In genomic region chr12:31737763-31738162, GRCh38 we compare ENCODE assay signal across 22 cellular contexts. TPM values are rescaled to one million over a fixed set of nuclear protein-coding genes. Genes with fewer than 3 reads are reported as not detected.
DNase-seq lines count a peak whose midpoint lies in the region; ATAC-seq lines count a peak whose summit lies in the region.
"Had no signal": no experiment of that assay in that cellular context is flagged by ENCODE, and none has a peak within 500 bp of the region (broad histone marks: within the 10 kb centered on the region; RNA-seq: fewer than 3 reads in every experiment).

No MANE protein-coding gene starts in this region.

- no peak overlapping the region for H3K23ac ChIP-seq in neuronal stem cell (ENCODE audit: low read depth, low read length, poor library complexity)

- H3K4ac ChIP-seq in neuronal stem cell (ENCODE audit: low read length) = no peak overlapping the region

- no peak overlapping the region for H2BK5ac ChIP-seq in neuronal stem cell (ENCODE audit: low read length)

- H2BK12ac ChIP-seq in neuronal stem cell (ENCODE audit: low read length) = peak overlapping the region; percentile 46

- peaks cover 66% of the 10 kb centered on the region for H3K4me1 ChIP-seq in CD4-positive, alpha-beta memory T cell (ENCODE audit: insufficient read depth, low read length)
- H3K4me1 ChIP-seq in neuronal stem cell (ENCODE audit: control insufficient read depth in 2 of 2, insufficient read depth in 1 of 2, low read depth in 1 of 2, low read length in 2 of 2) = no peaks in the 10 kb centered on the region
- H3K4me1 ChIP-seq: prostate gland had no signal

- H2AK5ac ChIP-seq in neuronal stem cell (ENCODE audit: low read depth, low read length) = no peak overlapping the region

- no peak overlapping the region for H3K4me3 Mint-ChIP-seq in activated CD4-positive, alpha-beta T cell treated with anti-CD3 and anti-CD28 coated beads for 36 hours
- H3K4me3 Mint-ChIP-seq in CD4-positive, alpha-beta memory T cell = no peak overlapping the region
- H3K4me3 Mint-ChIP-seq in activated T-helper 17 cell treated with anti-CD3 and anti-CD28 coated beads, Interleukin-2, amount 50 U/mL, for 72 hours = peak overlapping the region; percentile 57
- H3K4me3 Mint-ChIP-seq: neural crest cell had no signal

- DNase-seq in activated CD4-positive, alpha-beta T cell treated with anti-CD3 and anti-CD28 coated beads for 36 hours = peak; percentile 41
- no peak for DNase-seq in activated CD4-positive, alpha-beta T cell treated with anti-CD3 and anti-CD28 coated beads for 4 hours
- DNase-seq in CD4-positive, alpha-beta memory T cell = no peak
- DNase-seq in neuronal stem cell (ENCODE audit: low spot score) = no peak
- no peak for DNase-seq in NOMO-1 treated with DMSO at 0.1 percent for 48 hours (lab: John Stamatoyannopoulos, UW; ENCODE audit: unreplicated experiment)
- no peak for DNase-seq in UCSD-AML1 (lab: John Stamatoyannopoulos, UW; ENCODE audit: unreplicated experiment)
- no peak for DNase-seq in SHP77 treated with DMSO at 0.1 percent for 48 hours (lab: John Stamatoyannopoulos, UW)
- DNase-seq: 8988T, AML-193, anterior cingulate cortex, COR-L47, cortex of kidney, DMS79, mucosa of descending colon, NCI-H1694, PC-3, T-helper 1 cell had no signal

- no peak overlapping the region for H2AFZ ChIP-seq in neuronal stem cell (ENCODE audit: low read length)

- H3K9me3 Mint-ChIP-seq in activated CD4-positive, alpha-beta T cell treated with anti-CD3 and anti-CD28 coated beads for 36 hours (ENCODE audit: low read depth) = no peaks in the 10 kb centered on the region
- peaks cover 0 to 3% (median 0%) of the 10 kb centered on the region in 8 donors for H3K9me3 Mint-ChIP-seq in CD4-positive, alpha-beta memory T cell
- no peaks in the 10 kb centered on the region for H3K9me3 Mint-ChIP-seq in activated T-helper 17 cell treated with anti-CD3 and anti-CD28 coated beads, Interleukin-2, amount 50 U/mL, for 72 hours
- H3K9me3 Mint-ChIP-seq: neural crest cell had no signal

- H3K79me1 ChIP-seq in neuronal stem cell (ENCODE audit: low read depth, low read length) = no peaks in the 10 kb centered on the region

- CTCF ChIA-PET in activated CD4-positive, alpha-beta T cell treated with anti-CD3 and anti-CD28 coated beads for 36 hours (lab: Charles Lee) = interaction anchor here (0.6 to 1.6 kb wide), 5 partner anchors 9 to 318 kb away, joined by 3 to 8 read pairs (median 4); partner anchors contain the start of gene AMN1
- CTCF ChIA-PET in CD4-positive, alpha-beta memory T cell (lab: Charles Lee; ENCODE audit: partially characterized antibody) = interaction anchor here (0.9 to 1.5 kb wide), 4 partner anchors 11 to 575 kb away, joined by 3 to 4 read pairs (median 3); no protein-coding TSS in a partner anchor

- H3K18ac ChIP-seq in neuronal stem cell (ENCODE audit: low read length) = no peak overlapping the region

- H3K4me2 ChIP-seq in neuronal stem cell (ENCODE audit: insufficient read depth, low read length, poor library complexity, severe bottlenecking) = no peak overlapping the region
- H3K4me2 ChIP-seq: KMS-11 had no signal

- H3K14ac ChIP-seq in neuronal stem cell (ENCODE audit: low read length) = no peak overlapping the region

- WGBS in neuronal stem cell (ENCODE audit: extremely low coverage in 2 of 2, insufficient read length in 2 of 2, insufficient replicate concordance in 1 of 2), 2 donors = no CpG with 5 or more reads among the region's 2 CpGs

- H3K9ac ChIP-seq in neuronal stem cell (ENCODE audit: low read depth, low read length, poor library complexity) = no peak overlapping the region
- H3K9ac ChIP-seq: KMS-11 had no signal

- H3K27ac Mint-ChIP-seq in activated CD4-positive, alpha-beta T cell treated with anti-CD3 and anti-CD28 coated beads for 36 hours = peak overlapping the region; percentile 58
- H3K27ac Mint-ChIP-seq in CD4-positive, alpha-beta memory T cell = peak overlapping the region; percentile 68 to 98 (median 94)
- H3K27ac Mint-ChIP-seq in activated T-helper 17 cell treated with anti-CD3 and anti-CD28 coated beads, Interleukin-2, amount 50 U/mL, for 72 hours = peak overlapping the region; percentile 88

- H3K4me1 Mint-ChIP-seq in activated CD4-positive, alpha-beta T cell treated with anti-CD3 and anti-CD28 coated beads for 36 hours = peaks cover 65% of the 10 kb centered on the region
- peaks cover 42 to 81% (median 62%) of the 10 kb centered on the region in 4 donors for H3K4me1 Mint-ChIP-seq in CD4-positive, alpha-beta memory T cell
- H3K4me1 Mint-ChIP-seq in activated T-helper 17 cell treated with anti-CD3 and anti-CD28 coated beads, Interleukin-2, amount 50 U/mL, for 72 hours = peaks cover 36% of the 10 kb centered on the region

- no peaks in the 10 kb centered on the region for H3K36me3 ChIP-seq in CD4-positive, alpha-beta memory T cell (ENCODE audit: insufficient read depth, low read length)
- no peaks in the 10 kb centered on the region for H3K36me3 ChIP-seq in neuronal stem cell (replicated peaks in 1 of 2; ENCODE audit: control insufficient read depth in 2 of 2, insufficient read depth in 2 of 2, low read length in 2 of 2)
- H3K36me3 ChIP-seq: cardiac muscle cell, prostate gland had no signal

- no peaks in the 10 kb centered on the region for H3K9me3 ChIP-seq in CD4-positive, alpha-beta memory T cell (ENCODE audit: control insufficient read depth in 1 of 2, low read length in 2 of 2)
- no peaks in the 10 kb centered on the region for H3K9me3 ChIP-seq in neuronal stem cell (replicated peaks in 1 of 2; ENCODE audit: control insufficient read depth in 2 of 2, insufficient read depth in 1 of 2, low read depth in 1 of 2, low read length in 2 of 2)
- H3K9me3 ChIP-seq: mucosa of descending colon, prostate gland had no signal

- H3K27me3 Mint-ChIP-seq in activated CD4-positive, alpha-beta T cell treated with anti-CD3 and anti-CD28 coated beads for 36 hours = no peaks in the 10 kb centered on the region
- H3K27me3 Mint-ChIP-seq in CD4-positive, alpha-beta memory T cell = no peaks in the 10 kb centered on the region
- no peaks in the 10 kb centered on the region for H3K27me3 Mint-ChIP-seq in activated T-helper 17 cell treated with anti-CD3 and anti-CD28 coated beads, Interleukin-2, amount 50 U/mL, for 72 hours

- H3K27ac ChIP-seq in CD4-positive, alpha-beta memory T cell (ENCODE audit: low read depth, low read length) = no peak overlapping the region
- no peak overlapping the region for H3K27ac ChIP-seq in neuronal stem cell (replicated peaks; ENCODE audit: low read length)
- H3K27ac ChIP-seq: cardiac muscle cell, KMS-11, prostate gland had no signal

- H3K27me3 ChIP-seq in CD4-positive, alpha-beta memory T cell (ENCODE audit: insufficient read depth, low read length) = no peaks in the 10 kb centered on the region
- H3K27me3 ChIP-seq in neuronal stem cell (ENCODE audit: control insufficient read depth in 3 of 3, insufficient read depth in 3 of 3, low read depth in 1 of 3, low read length in 3 of 3) = no peaks in the 10 kb centered on the region
- H3K27me3 ChIP-seq: cardiac muscle cell had no signal

- no peaks in the 10 kb centered on the region for H3K36me3 Mint-ChIP-seq in activated CD4-positive, alpha-beta T cell treated with anti-CD3 and anti-CD28 coated beads for 36 hours (ENCODE audit: low read depth)
- peaks cover 0 to 5% of the 10 kb centered on the region in 2 donors for H3K36me3 Mint-ChIP-seq in CD4-positive, alpha-beta memory T cell
- H3K36me3 Mint-ChIP-seq in activated T-helper 17 cell treated with anti-CD3 and anti-CD28 coated beads, Interleukin-2, amount 50 U/mL, for 72 hours (ENCODE audit: low read depth) = peaks cover 4% of the 10 kb centered on the region

- H3K4me3 ChIP-seq in CD4-positive, alpha-beta memory T cell (ENCODE audit: low read length in 2 of 2) = no peak overlapping the region
- H3K4me3 ChIP-seq in neuronal stem cell (ENCODE audit: low read length in 2 of 2) = no peak overlapping the region
- H3K4me3 ChIP-seq: cardiac muscle cell, mucosa of descending colon, prostate gland had no signal

- no peak overlapping the region for H2BK120ac ChIP-seq in neuronal stem cell (ENCODE audit: low read depth, low read length)

- H4K8ac ChIP-seq in neuronal stem cell (ENCODE audit: low read depth, low read length) = no peak overlapping the region

- H2BK15ac ChIP-seq in neuronal stem cell (ENCODE audit: low read length) = no peak overlapping the region

- peak; percentile 53 for ATAC-seq in activated CD4-positive, alpha-beta T cell treated with anti-CD3 and anti-CD28 coated beads for 36 hours
- ATAC-seq in activated T-helper 17 cell treated with anti-CD3 and anti-CD28 coated beads, Interleukin-2, amount 50 U/mL, for 72 hours (replicated peaks) = peak; percentile 46
- ATAC-seq: mucosa of descending colon, PC-3 had no signal

- intact Hi-C loops in activated CD4-positive, alpha-beta T cell treated with anti-CD3 and anti-CD28 coated beads for 36 hours (cut with DNase I, micrococcal nuclease) = no loop called here
- intact Hi-C loops in CD4-positive, alpha-beta memory T cell (cut with micrococcal nuclease) = no loop called here

- POLR2A ChIA-PET in activated CD4-positive, alpha-beta T cell treated with anti-CD3 and anti-CD28 coated beads for 36 hours (lab: Charles Lee) = interaction anchor here (0.5 to 1.9 kb wide), 7 partner anchors 9 to 230 kb away, joined by 3 to 7 read pairs (median 3); no protein-coding TSS in a partner anchor
- POLR2A ChIA-PET in CD4-positive, alpha-beta memory T cell (lab: Charles Lee; ENCODE audit: partially characterized antibody) = interaction anchor here (2.1 kb wide), 1 partner anchor 9 kb away, joined by 13 read pairs; the partner anchor contains the start of gene AMN1

- H4K91ac ChIP-seq in neuronal stem cell (ENCODE audit: low read depth, low read length, poor library complexity) = no peak overlapping the region

RNA-seq across cellular contexts. Expression of gene AMN1, which starts 8.9 kb away (rescaled TPM):
- 1 to 10 TPM; 5.1 to 5.8 TPM for total RNA-seq in activated CD4-positive, alpha-beta T cell treated with anti-CD3 and anti-CD28 coated beads for 36 hours
- total RNA-seq in CD4-positive, alpha-beta memory T cell = 10 to 100 TPM; 15.3 to 18.4 TPM
- 10 to 100 TPM in 1 of 2 donors, 1 to 10 TPM in 1; 9.6 to 14.4 TPM for polyA plus RNA-seq in CD4-positive, alpha-beta memory T cell
- total RNA-seq in activated T-helper 17 cell treated with anti-CD3 and anti-CD28 coated beads, Interleukin-2, amount 50 U/mL, for 72 hours = 1 to 10 TPM; 5.7 to 7.7 TPM
- polyA plus RNA-seq in neuronal stem cell (2013, experiment 1 of 2) = 13.1 TPM
- 12.6 TPM for polyA plus RNA-seq in neuronal stem cell (2013, experiment 2 of 2)
